Comparison of ENCODE assay signal across 25 cellular contexts in the genomic region with DNA sequence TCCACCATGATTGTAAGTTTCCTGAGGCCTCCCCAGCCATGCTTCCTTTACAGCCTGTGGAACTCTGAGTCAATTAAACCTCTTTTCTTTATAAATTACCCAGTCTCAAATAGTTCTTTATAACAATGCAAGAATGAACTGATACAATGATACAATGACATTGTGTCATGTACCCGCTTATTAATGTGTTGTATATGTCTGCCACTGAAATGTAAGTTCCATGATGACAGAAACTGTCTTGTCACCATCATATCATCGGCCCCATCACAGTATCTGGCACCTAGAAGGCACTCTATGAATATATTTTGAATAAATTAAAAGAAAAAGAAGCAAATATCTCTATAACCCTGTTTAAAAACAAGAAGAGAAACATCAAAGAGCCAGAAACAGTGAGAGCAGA. TPM values are rescaled to one million over a fixed set of nuclear protein-coding genes. Genes with fewer than 3 reads are reported as not detected.
"Had no signal": no experiment of that assay in that cellular context is flagged by ENCODE, and none has a peak within 500 bp of the region (broad histone marks: within the 10 kb centered on the region; RNA-seq: fewer than 3 reads in every experiment).

No MANE protein-coding gene starts in this region.

- H3K36me3 ChIP-seq: stomach, suprapubic skin, thoracic aorta, thyroid gland, tibial artery, tibial nerve, transverse colon, upper lobe of left lung, upper lobe of right lung, uterus, vagina had no signal

- H3K4me3 ChIP-seq: stomach, suprapubic skin, testis, thoracic aorta, thyroid gland, tibial artery, tibial nerve, transverse colon, upper lobe of left lung, upper lobe of right lung, uterus, vagina had no signal

- DNase-seq: stimulated activated CD4-positive, alpha-beta T cell treated with anti-CD3 and anti-CD28 coated beads, Interleukin-2, amount 100 ng/mL, for 48 hours; stimulated activated CD4-positive, alpha-beta T cell treated with anti-CD3 and anti-CD28 coated beads, Interleukin-4, amount 100 ng/mL, for 1 hour; stimulated activated CD4-positive, alpha-beta T cell treated with anti-CD3 and anti-CD28 coated beads, Interleukin-4, amount 100 ng/mL, for 24 hours; stimulated activated CD4-positive, alpha-beta T cell treated with anti-CD3 and anti-CD28 coated beads, Interleukin-4, amount 100 ng/mL, for 4 hours; stimulated activated CD8-positive, alpha-beta memory T cell treated with anti-CD3 and anti-CD28 coated beads, Interleukin-4, amount 100 ng/mL, for 48 hours; stimulated activated naive B cell treated with anti-CD40 and anti-IgM and Interleukin-4, amounts not matched to agents 10 μg/mL and 1 μg/mL and 100 μg/mL, for 72 hours; stimulated activated naive CD4-positive, alpha-beta T cell; stimulated activated naive CD4-positive, alpha-beta T cell treated with Interleukin-2 at 50 U/mL for 16 hours; stimulated activated naive CD8-positive, alpha-beta T cell treated with anti-CD3 and anti-CD28 coated beads, Interleukin-15, amount 100 ng/mL, for 72 hours; stimulated activated naive CD8-positive, alpha-beta T cell treated with anti-CD3 and anti-CD28 coated beads, Interleukin-15, Interleukin-2, amounts not matched to agents 100 U/mL and 50 U/mL, for 24 hours; stomach; substantia nigra; testis; thyroid gland; tibial artery; transverse colon; trophoblast cell; upper lobe of left lung; upper lobe of right lung; uterus had no signal

- H3K9me3 ChIP-seq: stomach, suprapubic skin, testis, thoracic aorta, thyroid gland, tibial artery, tibial nerve, transverse colon, upper lobe of left lung, upper lobe of right lung, uterus, vagina had no signal

- H3K27ac ChIP-seq: stomach, suprapubic skin, testis, thoracic aorta, thyroid gland, tibial artery, tibial nerve, transverse colon, upper lobe of left lung, upper lobe of right lung, uterus, vagina had no signal

- H3K27me3 ChIP-seq: stomach, suprapubic skin, testis, thyroid gland, tibial artery, tibial nerve, transverse colon, upper lobe of left lung, upper lobe of right lung, uterus, vagina had no signal

RNA-seq across cellular contexts. Expression of a gene that starts 29.6 kb away (rescaled TPM):
- polyA plus RNA-seq: stomach, urinary bladder had no signal
